In genomic region chr10:59595584-59595983, GRCh38 we compare ENCODE assay signal across 9 cellular contexts.
"Had no signal": no experiment of that assay in that cellular context is flagged by ENCODE, and none has a peak within 500 bp of the region (broad histone marks: within the 10 kb centered on the region; RNA-seq: fewer than 3 reads in every experiment).

No MANE protein-coding gene starts in this region.

- ATAC-seq: left ventricle myocardium superior had no signal

- H2AFZ ChIP-seq: parathyroid adenoma had no signal

- H3K9ac ChIP-seq: parathyroid adenoma had no signal

- FAIRE-seq: small intestine had no signal

- DNase-seq: activated CD4-positive, alpha-beta T cell treated with anti-CD3 and anti-CD28 coated beads, Interleukin-2, amount 50 U/mL, for 4 hours; activated CD4-positive, CD25-positive, alpha-beta regulatory T cell treated with anti-CD3 and anti-CD28 coated beads, Interleukin-2, amount 50 U/mL, for 72 hours; activated T-cell treated with anti-CD3 and anti-CD28 coated beads, Interleukin-2, amount 50 U/mL, for 1 hour; endodermal cell; left ventricle myocardium superior; nephron progenitor cell; retina; small intestine had no signal

- H3K4me1 ChIP-seq: parathyroid adenoma had no signal

- H3K79me2 ChIP-seq: parathyroid adenoma had no signal

- H3K27ac ChIP-seq: parathyroid adenoma had no signal
